In genomic region chr17:20076137-20076536, GRCh38 we compare ENCODE assay signal across 7 cellular contexts.
DNase-seq lines count a peak whose midpoint lies in the region; ATAC-seq and TF ChIP-seq lines count a peak whose summit lies in the region.
"Not testable (repeated sequence)": the region's sequence is repeated elsewhere in the genome, so short reads cannot be mapped to it uniquely, and the experiment has no call there.

No MANE protein-coding gene starts in this region.

- not testable (repeated sequence) for H3K4me3 ChIP-seq in ACC112 (ENCODE audit: low read depth, low read length); Panc1 (ENCODE audit: low read depth in 2 of 2, low read length in 2 of 2); subcutaneous abdominal adipose tissue (ENCODE audit: low read depth in 1 of 5, low read length in 5 of 5)
- H3K4me3 ChIP-seq in Loucy (ENCODE audit: low read length, poor library complexity, severe bottlenecking) (peak overlapping the region; percentile 60), coronary artery (peak overlapping the region; percentile 48), heart right ventricle (peak overlapping the region in 7 of 10 donors; percentile 0 to 49 (median 25))

- peak overlapping the region; percentile 64 for H3K4me3 Mint-ChIP-seq in natural killer cell treated with Interleukin-12 subunit alpha and Interleukin-12 subunit beta and Interleukin-15 and Interleukin-18, amount 100 ng/mL, for 72 hours

- H3F3A ChIP-seq in Loucy (ENCODE audit: low read depth) = not testable (repeated sequence)

- not testable (repeated sequence) for H3K27me3 Mint-ChIP-seq in natural killer cell treated with Interleukin-12 subunit alpha and Interleukin-12 subunit beta and Interleukin-15 and Interleukin-18, amount 100 ng/mL, for 72 hours

- not testable (repeated sequence) for H3K9me3 ChIP-seq in Loucy (ENCODE audit: insufficient read depth, low read depth, low read length); Panc1 (ENCODE audit: control insufficient read depth, insufficient read depth, low read depth, low read length); heart right ventricle; subcutaneous abdominal adipose tissue (ENCODE audit: control insufficient read depth in 5 of 5, low read length in 5 of 5)

- not testable (repeated sequence) for H3K79me2 ChIP-seq in ACC112 (ENCODE audit: control insufficient read depth, insufficient read depth, low read length, unreplicated experiment)
- peaks cover 76% of the 10 kb centered on the region for H3K79me2 ChIP-seq in Loucy (ENCODE audit: insufficient read depth, low read length)

- not testable (repeated sequence) for TF ChIP-seq CTCF in Loucy (conservative IDR thresholded peaks at IDR 0.05; ENCODE audit: low read length); Panc1 (IDR thresholded peaks at IDR 0.05); coronary artery (IDR thresholded peaks at IDR 0.05); heart right ventricle (IDR thresholded peaks at IDR 0.05)

- POLR2A ChIA-PET in Panc1 (lab: Charles Lee) = not testable (repeated sequence)

- H3K27ac ChIP-seq in ACC112 (ENCODE audit: low read depth, low read length) = not testable (repeated sequence)
- H3K27ac ChIP-seq in Panc1 (ENCODE audit: low read length) (peak overlapping the region; percentile 41; the same call in 1 of the 2 replicates), coronary artery (peak overlapping the region; percentile 42 to 76), heart right ventricle (peak overlapping the region in 9 of 10 donors; percentile 7 to 74 (median 57)), subcutaneous abdominal adipose tissue (ENCODE audit: low read depth, low read length) (peak overlapping the region; percentile 54)

- in situ Hi-C loops in Panc1 (cut with HindIII; ENCODE audit: low pct_unique_long_range_greater_than_20kb, low sequenced_read_pairs) = not testable (repeated sequence)

- not testable (repeated sequence) for H3K27me3 ChIP-seq in ACC112 (ENCODE audit: insufficient read depth, low read length); Loucy (ENCODE audit: insufficient read depth, low read length, poor library complexity, severe bottlenecking); Panc1 (ENCODE audit: control insufficient read depth, insufficient read depth, low read length); heart right ventricle; subcutaneous abdominal adipose tissue (ENCODE audit: control insufficient read depth in 5 of 5, insufficient read depth in 4 of 5, low read length in 5 of 5)

- H2AFZ ChIP-seq in ACC112 (ENCODE audit: low read length, unreplicated experiment) = peak overlapping the region; percentile 88
- H2AFZ ChIP-seq in Loucy (ENCODE audit: low read length) = not testable (repeated sequence)

- H3K9ac ChIP-seq in Loucy (ENCODE audit: low read depth, low read length, poor library complexity, severe bottlenecking) (peak overlapping the region; percentile 52), subcutaneous abdominal adipose tissue (ENCODE audit: low read length in 5 of 5) (peak overlapping the region in 1 of 5 donors; percentile 33)

- not testable (repeated sequence) for H3K36me3 Mint-ChIP-seq in natural killer cell treated with Interleukin-12 subunit alpha and Interleukin-12 subunit beta and Interleukin-15 and Interleukin-18, amount 100 ng/mL, for 72 hours

- H3K9me2 ChIP-seq in Loucy (replicated peaks; ENCODE audit: low read depth, low read length) = not testable (repeated sequence)

- 85 to 93% methylated on average over 3 of the region's 3 CpGs for WGBS in heart right ventricle, 2 donors

- BruUV-seq in Panc1 (replicated peaks; lab: Mats Ljungman, UMichigan) = not testable (repeated sequence)

- H3K4me2 ChIP-seq in Loucy (ENCODE audit: low read depth, low read length, poor library complexity, severe bottlenecking) = peak overlapping the region; percentile 72

- H3K36me3 ChIP-seq in ACC112 (ENCODE audit: insufficient read depth, low read length); Loucy (ENCODE audit: insufficient read depth, low read length); Panc1 (ENCODE audit: control insufficient read depth, insufficient read depth, low read length); heart right ventricle; subcutaneous abdominal adipose tissue (ENCODE audit: control insufficient read depth in 5 of 5, insufficient read depth in 5 of 5, low read length in 5 of 5): not testable (repeated sequence)

- peaks cover 27 to 46% of the 10 kb centered on the region in 2 donors for H3K4me1 Mint-ChIP-seq in natural killer cell treated with Interleukin-12 subunit alpha and Interleukin-12 subunit beta and Interleukin-15 and Interleukin-18, amount 100 ng/mL, for 72 hours (ENCODE audit: low read depth in 2 of 2)

- ATAC-seq in Panc1; heart right ventricle; natural killer cell treated with Interleukin-12 subunit alpha and Interleukin-12 subunit beta and Interleukin-15 and Interleukin-18, amount 100 ng/mL, for 72 hours: not testable (repeated sequence)

- H3K4me1 ChIP-seq in ACC112 (ENCODE audit: control insufficient read depth, insufficient read depth, low read length, unreplicated experiment) (peaks cover 16% of the 10 kb centered on the region), Loucy (ENCODE audit: insufficient read depth, low read length, poor library complexity, severe bottlenecking) (peaks cover 58% of the 10 kb centered on the region), Panc1 (ENCODE audit: control insufficient read depth, insufficient read depth, low read length) (peaks cover 42% of the 10 kb centered on the region), heart right ventricle (peaks cover 0 to 65% (median 10%) of the 10 kb centered on the region in 9 donors), subcutaneous abdominal adipose tissue (ENCODE audit: control insufficient read depth in 5 of 5, insufficient read depth in 5 of 5, low read length in 5 of 5) (peaks cover 2 to 56% (median 44%) of the 10 kb centered on the region in 5 donors)

- intact Hi-C loops in Panc1 (cut with micrococcal nuclease; ENCODE audit: unreplicated experiment); heart right ventricle (cut with DNase I): not testable (repeated sequence)

- CTCF ChIA-PET in Panc1 (lab: Charles Lee) = not testable (repeated sequence)

- not testable (repeated sequence) for DNase-seq in Panc1 (ENCODE audit: low read depth, low spot score); coronary artery (ENCODE audit: low spot score); heart right ventricle; natural killer cell treated with Interleukin-12 subunit alpha and Interleukin-12 subunit beta and Interleukin-15 and Interleukin-18, amount 100 ng/mL, for 72 hours (ENCODE audit: low spot score)

- H4K20me1 ChIP-seq in Loucy (ENCODE audit: insufficient read depth, low read length, poor library complexity, severe bottlenecking) = not testable (repeated sequence)

- peak overlapping the region; percentile 44 to 63 for H3K27ac Mint-ChIP-seq in natural killer cell treated with Interleukin-12 subunit alpha and Interleukin-12 subunit beta and Interleukin-15 and Interleukin-18, amount 100 ng/mL, for 72 hours

- H3K9me3 Mint-ChIP-seq in natural killer cell treated with Interleukin-12 subunit alpha and Interleukin-12 subunit beta and Interleukin-15 and Interleukin-18, amount 100 ng/mL, for 72 hours = not testable (repeated sequence)
